In the genomic region with DNA sequence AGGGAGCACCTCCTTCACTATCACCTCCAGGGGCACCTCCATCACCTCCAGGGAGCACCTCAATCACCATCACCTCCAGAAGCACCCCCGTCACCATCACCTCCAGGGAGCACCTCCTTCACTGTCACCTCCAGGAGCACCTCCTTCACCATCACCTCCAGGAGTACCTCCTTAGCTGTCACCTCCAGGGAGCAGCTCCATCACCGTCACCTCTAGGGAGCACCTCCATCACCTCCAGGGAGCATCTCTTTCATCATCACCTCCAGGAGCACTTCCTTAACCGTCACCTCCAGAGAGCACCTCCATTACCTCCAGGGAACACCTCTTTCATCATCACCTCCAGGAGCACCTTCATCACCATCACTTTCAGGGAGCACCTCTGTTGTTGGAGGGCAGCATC, we compare ENCODE assay signal across 20 cellular contexts.
"Had no signal": no experiment of that assay in that cellular context is flagged by ENCODE, and none has a peak within 500 bp of the region (broad histone marks: within the 10 kb centered on the region; RNA-seq: fewer than 3 reads in every experiment).

No MANE protein-coding gene starts in this region.

- H3K27ac ChIP-seq: brain microvascular endothelial cell, coronary artery, SJSA1, transverse colon, vagina, VCaP had no signal

- H3K4me1 ChIP-seq: SJSA1, transverse colon, vagina had no signal

- H3K27me3 ChIP-seq: brain microvascular endothelial cell, SJSA1, transverse colon, vagina had no signal

- H3K36me3 ChIP-seq: brain microvascular endothelial cell, SJSA1, transverse colon, vagina had no signal

- DNase-seq: activated CD4-positive, alpha-beta memory T cell treated with anti-CD3 and anti-CD28 coated beads for 36 hours; activated CD4-positive, CD25-positive, alpha-beta regulatory T cell treated with anti-CD3 and anti-CD28 coated beads, Interleukin-2, amount 50 U/mL, for 72 hours; activated gamma-delta T cell; activated T-cell treated with anti-CD3 and anti-CD28 coated beads, Interleukin-2, amount 50 U/mL, for 4 hours; brain microvascular endothelial cell; mesenchymal stem cell; naive thymus-derived CD4-positive, alpha-beta T cell; posterior cingulate gyrus; stimulated activated CD4-positive, alpha-beta T cell treated with anti-CD3 and anti-CD28 coated beads, Interleukin-12 subunit alpha, Interleukin-12 subunit beta, amount 100 ng/mL, for 4 hours; stimulated activated CD4-positive, alpha-beta T cell treated with anti-CD3 and anti-CD28 coated beads, Interleukin-1b, Interleukin-23, amount 100 ng/mL, for 48 hours; stimulated activated naive CD4-positive, alpha-beta T cell treated with Interleukin-2 at 50 U/mL for 16 hours; T-helper 2 cell; transverse colon had no signal

- H3K36me3 Mint-ChIP-seq: activated CD4-positive, alpha-beta memory T cell treated with anti-CD3 and anti-CD28 coated beads for 36 hours; activated naive CD8-positive, alpha-beta T cell had no signal

- H3K4me3 Mint-ChIP-seq: activated CD4-positive, alpha-beta memory T cell treated with anti-CD3 and anti-CD28 coated beads for 36 hours; activated naive CD8-positive, alpha-beta T cell; activated T-cell treated with anti-CD3 and anti-CD28 coated beads, Interleukin-2, amount 50 U/mL, for 4 hours had no signal

- H3K27me3 Mint-ChIP-seq: activated CD4-positive, alpha-beta memory T cell treated with anti-CD3 and anti-CD28 coated beads for 36 hours; activated naive CD8-positive, alpha-beta T cell had no signal

- FAIRE-seq: endometrium, frontal cortex had no signal

- H3K4me3 ChIP-seq: coronary artery, SJSA1, transverse colon, vagina had no signal

- H3K9me3 ChIP-seq: SJSA1, transverse colon, vagina had no signal

- ATAC-seq: activated T-cell treated with anti-CD3 and anti-CD28 coated beads, Interleukin-2, amount 50 U/mL, for 4 hours; naive thymus-derived CD4-positive, alpha-beta T cell had no signal

- H3K27ac Mint-ChIP-seq: activated CD4-positive, alpha-beta memory T cell treated with anti-CD3 and anti-CD28 coated beads for 36 hours; activated naive CD8-positive, alpha-beta T cell had no signal
